ENCODE assay signal across 27 cellular contexts in the genomic region with DNA sequence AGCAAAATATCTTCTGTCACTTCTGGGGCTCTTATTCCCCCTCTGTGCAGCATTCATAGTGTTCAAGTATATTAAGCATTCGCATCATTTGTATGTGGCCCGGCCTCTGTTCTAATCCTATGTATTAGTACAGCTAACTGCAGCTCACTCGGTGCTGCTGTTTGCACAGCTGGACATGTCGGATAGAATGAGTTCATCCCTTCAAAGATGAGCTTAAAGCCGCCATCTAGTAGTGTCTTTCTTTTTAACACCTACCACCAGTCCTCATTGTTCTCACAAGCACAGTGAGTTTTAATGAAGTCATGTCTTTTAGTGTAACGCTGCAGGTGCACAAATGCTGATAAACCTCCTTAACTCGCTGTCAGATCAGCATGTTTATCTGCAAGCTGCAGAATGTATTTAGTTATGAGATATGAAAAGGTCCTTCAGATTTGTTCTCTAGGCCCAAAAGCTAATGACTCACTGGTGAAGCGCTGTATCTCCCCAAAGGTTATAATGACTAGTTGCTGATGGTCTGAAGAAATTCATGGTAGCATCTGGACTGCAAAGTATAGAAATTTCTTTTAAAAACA.
DNase-seq lines count a peak whose midpoint lies in the region; ATAC-seq lines count a peak whose summit lies in the region.
"Had no signal": no experiment of that assay in that cellular context is flagged by ENCODE, and none has a peak within 500 bp of the region (broad histone marks: within the 10 kb centered on the region; RNA-seq: fewer than 3 reads in every experiment).

No MANE protein-coding gene starts in this region.

- peak; percentile 12 for DNase-seq in NCI-H2196 (lab: John Stamatoyannopoulos, UW; ENCODE audit: unreplicated experiment)
- DNase-seq in NCI-H2196 treated with DMSO at 0.1 percent for 48 hours (lab: John Stamatoyannopoulos, UW; ENCODE audit: unreplicated experiment), result no peak
- peak; percentile 73 for DNase-seq in NCI-H345 (lab: John Stamatoyannopoulos, UW)
- peak; percentile 11 for DNase-seq in RPMI8226
- DNase-seq in retina, result peak; percentile 55
- no peak for DNase-seq in left lobe of liver (ENCODE audit: low spot score)
- DNase-seq: activated CD4-positive, alpha-beta memory T cell treated with anti-CD3 and anti-CD28 coated beads for 36 hours; activated naive CD4-positive, alpha-beta T cell; activated naive CD8-positive, alpha-beta T cell treated with anti-CD3 and anti-CD28 coated beads, Interleukin-2, amount 50 U/mL, for 24 hours; activated T-cell treated with anti-CD3 and anti-CD28 coated beads, Interleukin-2, amount 50 U/mL, for 72 hours; effector memory CD8-positive, alpha-beta T cell; left lung; NCI-H1105; NCI-H2107; NK-92 treated with Interleukin-12 subunit alpha and Interleukin-12 subunit beta, amount 100 ng/mL, for 24 hours; nucleus accumbens; PC-9; right lobe of liver; spleen; stimulated activated CD4-positive, alpha-beta T cell treated with anti-CD3 and anti-CD28 coated beads, Interleukin-2, amount 100 ng/mL, for 24 hours; T-helper 2 cell; testis had no signal

- ATAC-seq in HG03045 (IDR thresholded peaks at IDR 0.05; ENCODE audit: unreplicated experiment), result no peak
- ATAC-seq in left lobe of liver, result no peak
- ATAC-seq in HG03442 (IDR thresholded peaks at IDR 0.05; ENCODE audit: unreplicated experiment), result no peak
- ATAC-seq: activated CD4-positive, CD25-positive, alpha-beta regulatory T cell treated with anti-CD3 and anti-CD28 coated beads, Interleukin-2, amount 50 U/mL, for 24 hours; activated naive CD8-positive, alpha-beta T cell treated with anti-CD3 and anti-CD28 coated beads, Interleukin-2, amount 50 U/mL, for 24 hours; activated T-cell treated with anti-CD3 and anti-CD28 coated beads, Interleukin-2, amount 50 U/mL, for 72 hours; effector memory CD8-positive, alpha-beta T cell; GM12878; left lung; right lobe of liver; Right ventricle myocardium inferior had no signal

Comparison
In these comparisons a context has a peak if more than half of its experiments do, and no peak if none do; other contexts are left out.
1. DNase-seq: peak in NCI-H2196 (single experiment), NCI-H345 (single experiment), RPMI8226 (single experiment) and retina (single experiment); none in NCI-H2196 treated with DMSO at 0.1 percent for 48 hours (single experiment) and left lobe of liver (single experiment).